20 cellular contexts compared by ENCODE assay signal in the genomic region with DNA sequence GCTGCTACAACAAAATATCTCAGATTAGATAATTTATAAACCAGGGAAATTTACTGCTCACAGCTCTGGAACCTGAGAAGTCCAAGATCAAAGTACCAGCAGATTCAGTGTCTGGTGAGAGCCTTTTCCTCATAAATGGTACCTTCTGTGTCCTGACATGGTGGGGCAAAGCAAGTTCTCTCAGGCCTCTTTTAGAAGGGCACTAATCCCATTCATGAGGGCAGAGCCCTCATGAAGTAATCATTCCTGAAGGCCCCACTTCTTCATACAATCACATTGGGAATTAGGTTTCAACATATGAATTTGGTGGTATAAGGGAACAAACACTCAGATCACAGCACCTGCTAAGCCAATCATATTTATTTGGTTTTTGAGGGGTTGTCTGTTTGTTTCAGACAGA. TPM values are rescaled to one million over a fixed set of nuclear protein-coding genes. Genes with fewer than 3 reads are reported as not detected.
DNase-seq lines count a peak whose midpoint lies in the region; ATAC-seq and TF ChIP-seq lines count a peak whose summit lies in the region.
"Had no signal": no experiment of that assay in that cellular context is flagged by ENCODE, and none has a peak within 500 bp of the region (broad histone marks: within the 10 kb centered on the region; RNA-seq: fewer than 3 reads in every experiment).

No MANE protein-coding gene starts in this region.

- in situ Hi-C loops in IMR-90 (cut with MboI; ENCODE audit: low sequenced_read_pairs), result no loop called here

- H2BK5ac ChIP-seq in IMR-90 (ENCODE audit: low read depth, low read length, poor library complexity, severe bottlenecking), result no peak overlapping the region

- no peak for DNase-seq in CD14-positive monocyte (ENCODE audit: low spot score)
- DNase-seq in GM23338 (ENCODE audit: low spot score), result no peak
- DNase-seq in IMR-90, result no peak
- DNase-seq in COR-L47 (lab: John Stamatoyannopoulos, UW), result no peak
- DNase-seq in HCEC 1CT, result no peak
- DNase-seq in tibial artery, result no peak
- DNase-seq: 8988T; ACHN; Caco-2; Calu3; CD4-positive, alpha-beta memory T cell; CD4-positive, CD25-positive, alpha-beta regulatory T cell; CD8-positive, alpha-beta memory T cell; DMS79 treated with DMSO at 0.1 percent for 48 hours; GF-D8 had no signal

- 0 out of 2 replicates have a peak overlapping the region, but pooled peaks have one; percentile 29 for H4K91ac ChIP-seq in IMR-90 (ENCODE audit: insufficient read depth, low read depth, low read length)

- BruUV-seq in IMR-90 (replicated peaks; lab: Mats Ljungman, UMichigan), result no TSS peak

- CTCF ChIA-PET in IMR-90 (lab: Yijun Ruan, JAX), result interaction anchor here (0.6 kb wide), 1 partner anchor 12 kb away, joined by 3 read pairs; no protein-coding TSS in a partner anchor

- H3K9me3 ChIP-seq in IMR-90 (ENCODE audit: control insufficient read depth, insufficient read depth, low read length), result no peaks in the 10 kb centered on the region
- no peaks in the 10 kb centered on the region for H3K9me3 ChIP-seq in neutrophil
- no peaks in the 10 kb centered on the region for H3K9me3 ChIP-seq in tibial artery
- H3K9me3 ChIP-seq: Caco-2 had no signal

- peaks cover 18 to 65% of the 10 kb centered on the region in 2 experiments for H3K79me1 ChIP-seq in IMR-90 (ENCODE audit: low read depth in 1 of 2, low read length in 2 of 2)

- H3K4ac ChIP-seq in IMR-90 (ENCODE audit: low read depth, low read length), result no peak overlapping the region

- TF ChIP-seq CTCF in CD14-positive monocyte (IDR thresholded peaks at IDR 0.05) (no peak), GM23338 (conservative IDR thresholded peaks at IDR 0.05; ENCODE audit: low read depth in 2 of 2) (no peak), IMR-90 (conservative IDR thresholded peaks at IDR 0.05; ENCODE audit: low read depth, low read length) (no peak), neutrophil (IDR thresholded peaks at IDR 0.05) (no peak), tibial artery (IDR thresholded peaks at IDR 0.05) (no peak)

- H3K27me3 Mint-ChIP-seq in CD14-positive monocyte (ENCODE audit: low read depth in 3 of 3), result no peaks in the 10 kb centered on the region
- no peaks in the 10 kb centered on the region for H3K27me3 Mint-ChIP-seq in GM23338 (ENCODE audit: insufficient read depth, low read depth, poor library complexity)
- H3K27me3 Mint-ChIP-seq: CD4-positive, alpha-beta memory T cell; CD4-positive, CD25-positive, alpha-beta regulatory T cell; CD8-positive, alpha-beta memory T cell had no signal

- no peaks in the 10 kb centered on the region for H3K27me3 ChIP-seq in GM23338 (ENCODE audit: insufficient read depth)
- H3K27me3 ChIP-seq in IMR-90 (ENCODE audit: control insufficient read depth, insufficient read depth, low read length), result no peaks in the 10 kb centered on the region
- no peaks in the 10 kb centered on the region for H3K27me3 ChIP-seq in neutrophil
- H3K27me3 ChIP-seq in tibial artery, result no peaks in the 10 kb centered on the region
- H3K27me3 ChIP-seq: BLaER1 treated with 17β-estradiol and CSF1 and Interleukin-3, amounts not matched to agents 10 nM and 100 nM had no signal

- H3K9me1 ChIP-seq in IMR-90 (ENCODE audit: insufficient read depth, low read length), result peaks cover 8% of the 10 kb centered on the region

- H3K56ac ChIP-seq in IMR-90 (ENCODE audit: extremely low read depth, insufficient read depth, low read length), result no peak overlapping the region

- peaks cover 24% of the 10 kb centered on the region for H4K20me1 ChIP-seq in GM23338 (replicated peaks; ENCODE audit: insufficient read depth)
- peaks cover 37% of the 10 kb centered on the region for H4K20me1 ChIP-seq in IMR-90 (ENCODE audit: insufficient read depth, low read length)

- intact Hi-C loops in CD14-positive monocyte (cut with micrococcal nuclease) (loop anchor here in 1 of 2 donors (10.0 kb wide), 1 partner anchor 61 kb away; the partner anchor contains the start of gene CHCT1), IMR-90 (cut with micrococcal nuclease) (no loop called here), tibial artery (cut with DNase I; ENCODE audit: low total_unique reads) (no loop called here)

- no peak overlapping the region for H2AK5ac ChIP-seq in IMR-90 (ENCODE audit: low read depth, low read length)

- H3K4me3 ChIP-seq in GM23338 (no peak overlapping the region), IMR-90 (ENCODE audit: insufficient read depth, low read depth, low read length) (no peak overlapping the region), neutrophil (ENCODE audit: low read depth in 1 of 2, low read length in 1 of 2) (peak overlapping the region in 1 of 2 experiments; percentile 29), tibial artery (no peak overlapping the region)
- H3K4me3 ChIP-seq: BLaER1 treated with 17β-estradiol and CSF1 and Interleukin-3, amounts not matched to agents 10 nM and 100 nM had no signal

- H3K27ac ChIP-seq in GM23338 (ENCODE audit: low read depth), result 0 out of 2 replicates have a peak overlapping the region, but pooled peaks have one; percentile 18
- H3K27ac ChIP-seq in IMR-90 (ENCODE audit: insufficient read depth, low read length), result no peak overlapping the region
- H3K27ac ChIP-seq in neutrophil, result peak overlapping the region; percentile 72
- no peak overlapping the region for H3K27ac ChIP-seq in tibial artery
- H3K27ac ChIP-seq: BLaER1 treated with 17β-estradiol and CSF1 and Interleukin-3, amounts not matched to agents 10 nM and 100 nM; C4-2B had no signal

- H3K27ac Mint-ChIP-seq in CD14-positive monocyte, result peak overlapping the region in 6 of 7 donors; percentile 24 to 58 (median 50)
- no peak overlapping the region for H3K27ac Mint-ChIP-seq in GM23338
- H3K27ac Mint-ChIP-seq: CD4-positive, CD25-positive, alpha-beta regulatory T cell; CD8-positive, alpha-beta memory T cell had no signal

- H2AK9ac ChIP-seq in IMR-90 (replicated peaks; ENCODE audit: low read depth, low read length, poor library complexity), result no peak overlapping the region

- H3F3A ChIP-seq in GM23338 (replicated peaks; ENCODE audit: low read depth), result no peaks in the 10 kb centered on the region

- peak overlapping the region; percentile 67 for H3K18ac ChIP-seq in IMR-90 (ENCODE audit: low read depth, low read length)

- no peak for TF ChIP-seq RAD21 in IMR-90 (IDR thresholded peaks at IDR 0.05; ENCODE audit: low read length)

- no peak overlapping the region for H2BK20ac ChIP-seq in IMR-90 (ENCODE audit: low read depth, low read length)

- no peaks in the 10 kb centered on the region for H3K36me3 ChIP-seq in GM23338 (ENCODE audit: insufficient read depth)
- H3K36me3 ChIP-seq in IMR-90 (ENCODE audit: control insufficient read depth, insufficient read depth, low read length), result no peaks in the 10 kb centered on the region
- H3K36me3 ChIP-seq in neutrophil, result no peaks in the 10 kb centered on the region
- H3K36me3 ChIP-seq in tibial artery, result no peaks in the 10 kb centered on the region

- H3K36me3 Mint-ChIP-seq in CD14-positive monocyte (peaks cover 2 to 20% of the 10 kb centered on the region in 2 donors), GM23338 (ENCODE audit: low read depth) (peaks cover 3% of the 10 kb centered on the region; the same call in 1 of the 3 replicates)
- H3K36me3 Mint-ChIP-seq: CD4-positive, CD25-positive, alpha-beta regulatory T cell; CD8-positive, alpha-beta memory T cell had no signal

- H3K9me2 ChIP-seq in GM23338 (ENCODE audit: insufficient read depth), result no peaks in the 10 kb centered on the region

- H2AFZ ChIP-seq in GM23338, result no peak overlapping the region
- H2AFZ ChIP-seq in IMR-90 (replicated peaks; ENCODE audit: low read length, poor library complexity), result no peak overlapping the region

- H3K9ac ChIP-seq in IMR-90 (ENCODE audit: low read depth, low read length), result no peak overlapping the region
- H3K9ac ChIP-seq: BLaER1 treated with 17β-estradiol and CSF1 and Interleukin-3, amounts not matched to agents 10 nM and 100 nM had no signal

- no peak overlapping the region for H2BK15ac ChIP-seq in IMR-90 (ENCODE audit: low read depth, low read length)

- H3K4me1 Mint-ChIP-seq in CD14-positive monocyte, result peaks cover 20% of the 10 kb centered on the region
- peaks cover 14% of the 10 kb centered on the region; the same call in 2 of the 3 replicates for H3K4me1 Mint-ChIP-seq in GM23338

- POLR2A ChIA-PET in IMR-90 (lab: Charles Lee; ENCODE audit: unreplicated experiment), result no interaction called here

- no peak overlapping the region for H4K8ac ChIP-seq in IMR-90 (ENCODE audit: low read depth in 2 of 2, low read length in 2 of 2)

- H3K4me2 ChIP-seq in GM23338 (no peak overlapping the region), IMR-90 (ENCODE audit: low read depth, low read length) (no peak overlapping the region)

- H3K4me3 Mint-ChIP-seq in CD14-positive monocyte (peak overlapping the region in 1 of 2 donors; percentile 39), GM23338 (no peak overlapping the region)
- H3K4me3 Mint-ChIP-seq: CD4-positive, alpha-beta memory T cell; CD4-positive, CD25-positive, alpha-beta regulatory T cell; CD8-positive, alpha-beta memory T cell had no signal

- no peak for TF ChIP-seq POLR2A in IMR-90 (IDR thresholded peaks at IDR 0.05; ENCODE audit: low read depth, low read length)

- H3K9me3 Mint-ChIP-seq in CD14-positive monocyte (no peaks in the 10 kb centered on the region), GM23338 (no peaks in the 10 kb centered on the region)
- H3K9me3 Mint-ChIP-seq: CD4-positive, alpha-beta memory T cell; CD8-positive, alpha-beta memory T cell had no signal

- H3K23ac ChIP-seq in IMR-90 (ENCODE audit: low read depth, low read length), result no peak overlapping the region

- H2BK120ac ChIP-seq in IMR-90 (ENCODE audit: low read depth, low read length), result no peak overlapping the region

- dilution Hi-C loops in IMR-90 (cut with HindIII; ENCODE audit: low sequenced_read_pairs, unreplicated experiment), result no loop called here

- H3K79me2 ChIP-seq in GM23338 (replicated peaks; ENCODE audit: insufficient read depth), result peaks cover 100% of the 10 kb centered on the region

- no peak for ATAC-seq in GM23338
- no peak for ATAC-seq in IMR-90 (ENCODE audit: low read depth)

- peak overlapping the region; percentile 38; the same call in 1 of the 2 replicates for H4K5ac ChIP-seq in IMR-90 (ENCODE audit: low read depth, low read length)

- H3K4me1 ChIP-seq in GM23338 (ENCODE audit: insufficient read depth) (peaks cover 13% of the 10 kb centered on the region; the same call in 1 of the 2 replicates), IMR-90 (ENCODE audit: control insufficient read depth, insufficient read depth, low read length) (peaks cover 5% of the 10 kb centered on the region; the same call in 1 of the 2 replicates), neutrophil (ENCODE audit: control insufficient read depth in 1 of 2, insufficient read depth in 1 of 2, low read depth in 1 of 2, low read length in 1 of 2) (peaks cover 17 to 24% of the 10 kb centered on the region in 2 experiments), tibial artery (no peaks in the 10 kb centered on the region)
- H3K4me1 ChIP-seq: Caco-2 had no signal

- H3K14ac ChIP-seq in IMR-90 (replicated peaks; ENCODE audit: low read depth, low read length), result no peak overlapping the region

RNA-seq across cellular contexts. Expression of gene USP32, which starts 27.9 kb away (rescaled TPM):
- 10 to 100 TPM; 10.1 to 16.6 TPM for polyA plus RNA-seq in CD14-positive monocyte
- 124 and 129 TPM in 2 replicates for total RNA-seq in GM23338 (2014; rRNA removed; shearing (Covaris generic))
- 43.6 and 44.3 TPM in 2 replicates for polyA plus RNA-seq in GM23338 (2016; fragmentation: Nextera tagmentation; extraction: Ambion mirVana)
- total RNA-seq in IMR-90 (2012; rRNA removed), result 46.8 and 48.6 TPM in 2 replicates
- 16.2 and 16.8 TPM in 2 replicates for polyA plus RNA-seq in IMR-90 (2012; rRNA removed)
- polyA plus RNA-seq in IMR-90 (2012; cell fraction: cytosol; rRNA removed), result 3.5 and 6.9 TPM in 2 replicates
- polyA plus RNA-seq in IMR-90 (2012; cell fraction: nucleus; rRNA removed; ENCODE audit: low replicate concordance), result 4.3 and 25.1 TPM in 2 replicates

RNA-seq across cellular contexts. Expression of gene CHCT1, which starts 58.3 kb away (rescaled TPM):
- polyA plus RNA-seq in CD14-positive monocyte (not detected), GM23338 (2016; fragmentation: Nextera tagmentation; extraction: Ambion mirVana) (0.61 TPM in 1 of 2 replicates, not detected in the other), IMR-90 (2012; rRNA removed) (not detected in 2 replicates)
- total RNA-seq in GM23338 (2014; rRNA removed; shearing (Covaris generic)), result not detected in 2 replicates
- not detected in 2 replicates for total RNA-seq in IMR-90 (2012; rRNA removed)
- not detected in 2 replicates for polyA plus RNA-seq in IMR-90 (2012; cell fraction: cytosol; rRNA removed)
- polyA plus RNA-seq in IMR-90 (2012; cell fraction: nucleus; rRNA removed; ENCODE audit: low replicate concordance), result not detected in 2 replicates
- total RNA-seq: Caco-2; Calu3; CD4-positive, alpha-beta memory T cell; CD4-positive, CD25-positive, alpha-beta regulatory T cell had no signal
- polyA plus RNA-seq: AG04450; BJ; CD4-positive, CD25-positive, alpha-beta regulatory T cell; CD8-positive, alpha-beta memory T cell had no signal

Comparison
In these comparisons a context has a peak if more than half of its experiments do, and no peak if none do; other contexts are left out.
1. H3K27ac ChIP-seq: peak in GM23338 (single experiment) and neutrophil (single experiment); none in IMR-90 (single experiment) and tibial artery (0 of 2).